Comparison of ENCODE assay signal across 8 cellular contexts in genomic region chr19:940591-941291, GRCh38.
DNase-seq lines count a peak whose midpoint lies in the region; ATAC-seq lines count a peak whose summit lies in the region.

No MANE protein-coding gene starts in this region.

- DNase-seq in DMS 273 (lab: John Stamatoyannopoulos, UW; ENCODE audit: unreplicated experiment) (peak; percentile 94), T-helper 2 cell (peak; percentile 51 to 91 (median 69)), astrocyte of the hippocampus (ENCODE audit: low read depth, low spot score) (peak; percentile 88), kidney tubule cell (ENCODE audit: low spot score) (peak; percentile 85), DMS114 treated with DMSO at 0.1 percent for 48 hours (lab: John Stamatoyannopoulos, UW; ENCODE audit: unreplicated experiment) (no peak)
- peak; percentile 62 to 68 for DNase-seq in stimulated activated CD4-positive, alpha-beta T cell treated with anti-CD3 and anti-CD28 coated beads, Interleukin-4, amount 100 ng/mL, for 4 hours

- ATAC-seq in HG03196 (IDR thresholded peaks at IDR 0.05; ENCODE audit: unreplicated experiment) (peak; percentile 38), GM21737 (IDR thresholded peaks at IDR 0.05; ENCODE audit: unreplicated experiment) (no peak)
